ENCODE assay signal across 8 cellular contexts in the genomic region with DNA sequence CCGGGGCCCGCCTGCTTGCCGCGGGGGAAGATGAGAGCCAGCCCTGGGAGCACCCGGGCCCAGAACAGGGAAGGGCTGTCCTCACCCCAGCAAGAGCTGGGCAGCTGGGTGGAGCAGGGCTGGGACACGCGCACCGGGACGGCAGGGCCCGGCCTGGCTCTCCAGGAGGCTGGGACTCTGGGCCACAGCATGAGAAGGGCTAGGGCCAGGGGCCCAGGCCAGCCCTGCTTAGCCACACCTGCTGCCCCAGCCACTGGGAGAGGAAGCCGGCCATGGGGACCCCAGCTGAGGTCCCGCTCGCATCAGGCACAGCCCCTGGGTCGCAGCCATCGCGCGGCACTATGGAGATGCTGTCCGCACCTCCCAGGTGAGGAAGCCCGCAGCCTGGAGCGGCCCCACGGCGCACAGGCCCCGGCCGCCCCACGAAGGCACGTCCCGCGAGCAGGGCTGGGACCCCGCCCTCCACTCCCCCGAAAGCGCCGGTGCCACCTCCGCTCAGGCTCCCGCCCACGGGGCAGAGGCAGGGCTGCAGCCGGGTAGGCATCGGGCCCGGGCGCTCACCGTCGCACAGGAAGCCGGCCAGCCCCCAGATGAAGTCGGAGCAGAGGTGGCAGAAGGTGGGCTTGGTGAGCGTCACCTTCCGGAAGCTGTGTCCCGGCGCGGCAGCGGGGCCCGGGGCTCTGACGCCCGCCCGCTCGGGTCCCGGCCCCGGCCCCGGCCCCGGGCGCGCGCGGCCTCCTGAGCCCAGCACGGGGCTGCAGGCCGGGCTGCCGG. TPM values are rescaled to one million over a fixed set of nuclear protein-coding genes. Genes with fewer than 3 reads are reported as not detected.
A peak's percentile ranks its signal among the peaks of the same experiment; 100 is the strongest.
DNase-seq lines count a peak whose midpoint lies in the region; ATAC-seq and TF ChIP-seq lines count a peak whose summit lies in the region.

No MANE protein-coding gene starts in this region.

- 1% methylated on average over 65 of the region's 65 CpGs for WGBS in thymus

- no peaks in the 10 kb centered on the region for H4K20me1 ChIP-seq in neural cell (ENCODE audit: insufficient read depth)

- H3K27me3 ChIP-seq in AG04450 (ENCODE audit: control insufficient read depth, insufficient read depth, low read length) (no peaks in the 10 kb centered on the region), neural cell (ENCODE audit: insufficient read depth, low read depth, low read length) (peaks cover 5% of the 10 kb centered on the region), thymus (ENCODE audit: control insufficient read depth, insufficient read depth) (no peaks in the 10 kb centered on the region)

- H3K4me1 Mint-ChIP-seq in activated CD8-positive, alpha-beta T cell treated with anti-CD3 and anti-CD28 coated beads for 36 hours (ENCODE audit: low read depth) = peaks cover 13% of the 10 kb centered on the region

- H3K9me3 Mint-ChIP-seq in activated CD8-positive, alpha-beta T cell treated with anti-CD3 and anti-CD28 coated beads for 36 hours = no peaks in the 10 kb centered on the region

- peak overlapping the region; percentile 58 for H3K4me3 Mint-ChIP-seq in activated CD8-positive, alpha-beta T cell treated with anti-CD3 and anti-CD28 coated beads for 36 hours

- no peaks in the 10 kb centered on the region for H3K9me2 ChIP-seq in neural cell (ENCODE audit: insufficient read depth, low read length)

- H3K4me1 ChIP-seq in thymus (ENCODE audit: control insufficient read depth, insufficient read depth, low read length) = peaks cover 19% of the 10 kb centered on the region

- ATAC-seq in GM19455 (IDR thresholded peaks at IDR 0.05; ENCODE audit: unreplicated experiment) = peak; percentile 44
- peak; percentile 50 for ATAC-seq in activated CD8-positive, alpha-beta T cell treated with anti-CD3 and anti-CD28 coated beads for 36 hours

- no peaks in the 10 kb centered on the region for H3K36me3 ChIP-seq in neural cell (ENCODE audit: insufficient read depth, low read length)
- no peaks in the 10 kb centered on the region for H3K36me3 ChIP-seq in thymus (ENCODE audit: control insufficient read depth, insufficient read depth)

- no peak for TF ChIP-seq EP300 in neural cell (conservative IDR thresholded peaks at IDR 0.05; ENCODE audit: poor library complexity, severe bottlenecking)

- no peaks in the 10 kb centered on the region for H3K36me3 Mint-ChIP-seq in activated CD8-positive, alpha-beta T cell treated with anti-CD3 and anti-CD28 coated beads for 36 hours (ENCODE audit: low read depth)

- H3K79me2 ChIP-seq in neural cell (replicated peaks; ENCODE audit: insufficient read depth, low read length) = no peaks in the 10 kb centered on the region

- TF ChIP-seq RAD21 in neural cell (conservative IDR thresholded peaks at IDR 0.05) = no peak

- peaks cover 4% of the 10 kb centered on the region; the same call in 1 of the 2 replicates for H3K9me3 ChIP-seq in AG04450 (ENCODE audit: control insufficient read depth, insufficient read depth, low read length)
- no peaks in the 10 kb centered on the region for H3K9me3 ChIP-seq in neural cell (ENCODE audit: low read length)
- H3K9me3 ChIP-seq in thymus (ENCODE audit: control insufficient read depth) = no peaks in the 10 kb centered on the region

- CTCF ChIA-PET in AG04450 (lab: Charles Lee) = interaction anchor here (1.1 kb wide), 1 partner anchor 14 kb away, joined by 3 read pairs; the partner anchor contains the start of gene IDUA
- CTCF ChIA-PET in activated CD8-positive, alpha-beta T cell treated with anti-CD3 and anti-CD28 coated beads for 36 hours (lab: Charles Lee) = interaction anchor here (1.0 kb wide), 1 partner anchor 14 kb away, joined by 3 read pairs; the partner anchor contains the start of gene IDUA

- intact Hi-C loops in activated CD8-positive, alpha-beta T cell treated with anti-CD3 and anti-CD28 coated beads for 36 hours (cut with micrococcal nuclease) = no loop called here

- peak overlapping the region; percentile 55 for H3K4me2 ChIP-seq in neural cell (ENCODE audit: low read length)

- H3F3A ChIP-seq in neural cell (ENCODE audit: insufficient read depth, low read length, poor library complexity, severe bottlenecking) = no peaks in the 10 kb centered on the region

- no peaks in the 10 kb centered on the region for H3K27me3 Mint-ChIP-seq in activated CD8-positive, alpha-beta T cell treated with anti-CD3 and anti-CD28 coated beads for 36 hours

- peak overlapping the region; percentile 8 for H3K27ac Mint-ChIP-seq in activated CD8-positive, alpha-beta T cell treated with anti-CD3 and anti-CD28 coated beads for 36 hours

- peak overlapping the region; percentile 70 for H3K4me3 ChIP-seq in AG04450 (ENCODE audit: low read depth, low read length)
- peak overlapping the region; percentile 60 for H3K4me3 ChIP-seq in epithelial cell of esophagus (ENCODE audit: low read length)
- H3K4me3 ChIP-seq in neural cell (ENCODE audit: low read length) = peak overlapping the region; percentile 81
- H3K4me3 ChIP-seq in thymus (ENCODE audit: low read length) = peak overlapping the region; percentile 59

- POLR2A ChIA-PET in AG04450 (lab: Yijun Ruan, JAX) = interaction anchor here (1.6 kb wide), 1 partner anchor 41 kb away, joined by 3 read pairs; the partner anchor contains the start of genes GAK and TMEM175
- POLR2A ChIA-PET in activated CD8-positive, alpha-beta T cell treated with anti-CD3 and anti-CD28 coated beads for 36 hours (lab: Charles Lee) = interaction anchor here (1.0 to 1.9 kb wide), 3 partner anchors 10 to 40 kb away, joined by 3 to 6 read pairs (median 5); partner anchors contain the start of genes GAK, IDUA and TMEM175

- H3K9ac ChIP-seq in neural cell (ENCODE audit: low read length) = peak overlapping the region; percentile 76

- DNase-seq in AG04450 (ENCODE audit: low read depth, low spot score) (no peak), HT-29 (ENCODE audit: low spot score) (peak; percentile 54), epithelial cell of esophagus (ENCODE audit: low read depth) (peak; percentile 35), DMS153 treated with DMSO at 0.1 percent for 48 hours (lab: John Stamatoyannopoulos, UW; ENCODE audit: unreplicated experiment) (no peak)
- peak; percentile 68 for DNase-seq in activated CD8-positive, alpha-beta T cell treated with anti-CD3 and anti-CD28 coated beads for 36 hours

- H3K27ac ChIP-seq in AG04450 (ENCODE audit: low read depth, low read length) = no peak overlapping the region
- H3K27ac ChIP-seq in neural cell (ENCODE audit: low read length) = no peak overlapping the region
- H3K27ac ChIP-seq in thymus (ENCODE audit: low read depth) = peak overlapping the region; percentile 46

- H2AFZ ChIP-seq in neural cell (ENCODE audit: low read depth, low read length) = no peak overlapping the region

- TF ChIP-seq CTCF in AG04450 (IDR thresholded peaks at IDR 0.05; ENCODE audit: low read depth, low read length) (no peak), epithelial cell of esophagus (IDR thresholded peaks at IDR 0.05; ENCODE audit: insufficient read depth, low read depth, low read length, missing control alignments) (no peak), neural cell (IDR thresholded peaks at IDR 0.05; ENCODE audit: poor library complexity, severe bottlenecking) (no peak)
- TF ChIP-seq CTCF in activated CD8-positive, alpha-beta T cell treated with anti-CD3 and anti-CD28 coated beads for 36 hours (IDR thresholded peaks at IDR 0.05) = no peak

RNA-seq across cellular contexts. Expression of gene DGKQ, which starts 0.5 kb away (rescaled TPM):
- polyA plus RNA-seq in AG04450 (2011; rRNA removed) = 4.5 and 6.0 TPM in 2 replicates
- 3.0 and 3.5 TPM in 2 replicates for polyA minus RNA-seq in AG04450 (2011; rRNA and poly(A)+ RNA removed)
- total RNA-seq in HT-29 (2014; rRNA removed; shearing (Covaris generic)) = 46.7 and 50.5 TPM in 2 replicates
- 10 to 100 TPM; 14.3 to 16.7 TPM for total RNA-seq in activated CD8-positive, alpha-beta T cell treated with anti-CD3 and anti-CD28 coated beads for 36 hours
- 32.4 and 46.0 TPM in 2 replicates for polyA plus RNA-seq in neural cell
- 18.9 and 20.5 TPM in 2 replicates for polyA minus RNA-seq in neural cell
- polyA plus RNA-seq in thymus = 24.1 TPM

RNA-seq across cellular contexts. Expression of gene IDUA, which starts 14.0 kb away (rescaled TPM):
- 3.9 and 5.9 TPM in 2 replicates for polyA plus RNA-seq in AG04450 (2011; rRNA removed)
- 1.7 and 3.4 TPM in 2 replicates for polyA minus RNA-seq in AG04450 (2011; rRNA and poly(A)+ RNA removed)
- 39.7 and 53.5 TPM in 2 replicates for total RNA-seq in HT-29 (2014; rRNA removed; shearing (Covaris generic))
- total RNA-seq in activated CD8-positive, alpha-beta T cell treated with anti-CD3 and anti-CD28 coated beads for 36 hours = 1 to 10 TPM; 4.8 to 5.4 TPM
- polyA plus RNA-seq in neural cell = 11.8 and 12.7 TPM in 2 replicates
- polyA minus RNA-seq in neural cell = 12.4 and 13.1 TPM in 2 replicates
- 27.4 TPM for polyA plus RNA-seq in thymus

RNA-seq across cellular contexts. Expression of gene SLC26A1, which starts 20.4 kb away (rescaled TPM):
- 0.05 and 0.06 TPM in 2 replicates for polyA plus RNA-seq in AG04450 (2011; rRNA removed)
- not detected in 2 replicates for polyA minus RNA-seq in AG04450 (2011; rRNA and poly(A)+ RNA removed)
- total RNA-seq in HT-29 (2014; rRNA removed; shearing (Covaris generic)) = 5.8 and 6.2 TPM in 2 replicates
- total RNA-seq in activated CD8-positive, alpha-beta T cell treated with anti-CD3 and anti-CD28 coated beads for 36 hours = under 1 TPM in 1 of 2 experiments, not detected in 1; 0.27 TPM
- polyA plus RNA-seq in neural cell = 0.12 and 1.1 TPM in 2 replicates
- 0.49 and 0.69 TPM in 2 replicates for polyA minus RNA-seq in neural cell
- polyA plus RNA-seq in thymus = 0.41 TPM

RNA-seq across cellular contexts. Expression of gene FGFRL1, which starts 38.6 kb away (rescaled TPM):
- 11.2 and 22.3 TPM in 2 replicates for polyA plus RNA-seq in AG04450 (2011; rRNA removed)
- 62.4 and 108 TPM in 2 replicates for polyA minus RNA-seq in AG04450 (2011; rRNA and poly(A)+ RNA removed)
- total RNA-seq in HT-29 (2014; rRNA removed; shearing (Covaris generic)) = 74.9 and 76.9 TPM in 2 replicates
- 10 to 100 TPM; 16.2 to 18.0 TPM for total RNA-seq in activated CD8-positive, alpha-beta T cell treated with anti-CD3 and anti-CD28 coated beads for 36 hours
- polyA plus RNA-seq in neural cell = 0.97 and 3.3 TPM in 2 replicates
- 0.46 and 0.73 TPM in 2 replicates for polyA minus RNA-seq in neural cell
- 6.2 TPM for polyA plus RNA-seq in thymus

RNA-seq across cellular contexts. Expression of gene TMEM175, which starts 40.6 kb away (rescaled TPM):
- polyA plus RNA-seq in AG04450 (2011; rRNA removed) (27.9 and 31.8 TPM in 2 replicates), neural cell (36.9 and 38.0 TPM in 2 replicates), thymus (87.1 TPM)
- polyA minus RNA-seq in AG04450 (2011; rRNA and poly(A)+ RNA removed) = 17.2 and 25.7 TPM in 2 replicates
- 13.7 and 33.0 TPM in 2 replicates for total RNA-seq in HT-29 (2014; rRNA removed; shearing (Covaris generic))
- total RNA-seq in activated CD8-positive, alpha-beta T cell treated with anti-CD3 and anti-CD28 coated beads for 36 hours = 10 to 100 TPM; 11.0 to 11.2 TPM
- 19.0 and 20.4 TPM in 2 replicates for polyA minus RNA-seq in neural cell

Comparison
In these comparisons a context has a peak if more than half of its experiments do, and no peak if none do; other contexts are left out.
1. DNase-seq: peak in HT-29 (single experiment), activated CD8-positive, alpha-beta T cell treated with anti-CD3 and anti-CD28 coated beads for 36 hours (single experiment) and epithelial cell of esophagus (single experiment); none in AG04450 (single experiment) and DMS153 treated with DMSO at 0.1 percent for 48 hours (single experiment).
2. Peak in every context shown above with its lines, with median percentiles within 50 percentile points of each other: H3K4me3 ChIP-seq.